1 cellular context compared by ENCODE assay signal in genomic region chr20:43191143-43191542, GRCh38.
TF ChIP-seq lines count a peak whose summit lies in the region.

No MANE protein-coding gene starts in this region.

TF ChIP-seq in WTC11, 78 proteins besides CTCF, POLR2A, EP300 and RAD21 (continued from another document):
- TF ChIP-seq AFF4 (CRISPR knock-in tag; IDR thresholded peaks at IDR 0.05; ENCODE audit: borderline replicate concordance) = no peak
- TF ChIP-seq CREM (CRISPR knock-in tag; IDR thresholded peaks at IDR 0.05) = no peak
- TF ChIP-seq ZNF138 (CRISPR knock-in tag; conservative IDR thresholded peaks at IDR 0.05) = no peak
- TF ChIP-seq ESRRA (CRISPR knock-in tag; IDR thresholded peaks at IDR 0.05; ENCODE audit: borderline replicate concordance) = no peak
- TF ChIP-seq GRHL2 (CRISPR knock-in tag; IDR thresholded peaks at IDR 0.05; ENCODE audit: insufficient replicate concordance, severe bottlenecking) = no peak
- no peak for TF ChIP-seq IRF1 (CRISPR knock-in tag; IDR thresholded peaks at IDR 0.05)
- no peak for TF ChIP-seq RORB (CRISPR knock-in tag; IDR thresholded peaks at IDR 0.05)
- TF ChIP-seq TEAD1 (CRISPR knock-in tag; IDR thresholded peaks at IDR 0.05) = no peak
- no peak for TF ChIP-seq ZNF219 (CRISPR knock-in tag; IDR thresholded peaks at IDR 0.05; ENCODE audit: borderline replicate concordance)
- no peak for TF ChIP-seq ZNF423 (CRISPR knock-in tag; IDR thresholded peaks at IDR 0.05)
TF ChIP-seq in WTC11: peak in this region for 0.
